Comparison of ENCODE assay signal across 12 cellular contexts in genomic region chr1:94385354-94385947, GRCh38. TPM values are rescaled to one million over a fixed set of nuclear protein-coding genes. Genes with fewer than 3 reads are reported as not detected.
A peak's percentile ranks its signal among the peaks of the same experiment; 100 is the strongest.
DNase-seq lines count a peak whose midpoint lies in the region; ATAC-seq and TF ChIP-seq lines count a peak whose summit lies in the region.
"Had no signal": no experiment of that assay in that cellular context is flagged by ENCODE, and none has a peak within 500 bp of the region (broad histone marks: within the 10 kb centered on the region; RNA-seq: fewer than 3 reads in every experiment).

No MANE protein-coding gene starts in this region.

- H3K9ac ChIP-seq in liver (ENCODE audit: low read depth in 1 of 2, low read length in 2 of 2): no peak overlapping the region

- H3K27me3 ChIP-seq in liver (ENCODE audit: control insufficient read depth in 4 of 4, insufficient read depth in 4 of 4, low read length in 3 of 4) (no peaks in the 10 kb centered on the region), stomach (no peaks in the 10 kb centered on the region)

- ATAC-seq in T-helper 17 cell: no peak
- ATAC-seq: stimulated activated effector memory CD8-positive, alpha-beta T cell treated with anti-CD3 and anti-CD28 coated beads, Interleukin-12 subunit alpha, Interleukin-12 subunit beta, amount 100 ng/mL, for 72 hours had no signal

- peak overlapping the region; percentile 75 for H3K4me3 Mint-ChIP-seq in T-helper 17 cell

- peak; percentile 73 for DNase-seq in activated CD8-positive, alpha-beta memory T cell treated with anti-CD3 and anti-CD28 coated beads, Interleukin-2, amount 50 U/mL, for 48 hours
- DNase-seq in activated CD8-positive, alpha-beta memory T cell treated with anti-CD3 and anti-CD28 coated beads, Interleukin-2, amount 50 U/mL, for 4 hours: no peak
- DNase-seq in T-helper 17 cell (no peak), stomach (no peak), kidney tubule cell (ENCODE audit: low spot score) (no peak), lower leg skin (ENCODE audit: low spot score in 2 of 2) (no peak), A172 (ENCODE audit: low spot score) (no peak)
- DNase-seq: dorsolateral prefrontal cortex, NCI-H2081 treated with DMSO at 0.1 percent for 48 hours had no signal

- H3K27ac ChIP-seq in liver (ENCODE audit: low read depth in 1 of 2, low read length in 2 of 2): peak overlapping the region; percentile 60 to 82
- peak overlapping the region; percentile 55 to 92 (median 81) for H3K27ac ChIP-seq in stomach
- H3K27ac ChIP-seq: dorsolateral prefrontal cortex had no signal

- H3K36me3 ChIP-seq in liver (ENCODE audit: control insufficient read depth in 4 of 4, insufficient read depth in 3 of 4, low read depth in 1 of 4, low read length in 3 of 4) (no peaks in the 10 kb centered on the region), stomach (no peaks in the 10 kb centered on the region)

- H3K9me3 ChIP-seq in T-helper 17 cell (ENCODE audit: control insufficient read depth, low read length, poor library complexity, severe bottlenecking): no peaks in the 10 kb centered on the region
- H3K9me3 ChIP-seq in liver (ENCODE audit: control insufficient read depth in 4 of 4, low read length in 3 of 4): no peaks in the 10 kb centered on the region
- peaks cover 0 to 6% (median 2%) of the 10 kb centered on the region in 4 donors for H3K9me3 ChIP-seq in stomach

- H3K4me1 ChIP-seq in liver (ENCODE audit: control insufficient read depth in 4 of 4, insufficient read depth in 4 of 4, low read length in 3 of 4) (peaks cover 10 to 38% (median 31%) of the 10 kb centered on the region in 4 donors), stomach (peaks cover 11 to 42% (median 22%) of the 10 kb centered on the region in 4 donors)

- H3K27ac Mint-ChIP-seq in T-helper 17 cell: peak overlapping the region; percentile 79
- H3K27ac Mint-ChIP-seq: stimulated activated effector memory CD8-positive, alpha-beta T cell treated with anti-CD3 and anti-CD28 coated beads, Interleukin-12 subunit alpha, Interleukin-12 subunit beta, amount 100 ng/mL, for 72 hours had no signal

- H3K4me3 ChIP-seq in liver (ENCODE audit: low read depth in 1 of 3, low read length in 3 of 3) (no peak overlapping the region), stomach (no peak overlapping the region), lower leg skin (ENCODE audit: low read depth, poor library complexity, severe bottlenecking) (no peak overlapping the region)
- H3K4me3 ChIP-seq: dorsolateral prefrontal cortex, smooth muscle cell had no signal

- no peak for TF ChIP-seq EP300 in stomach (IDR thresholded peaks at IDR 0.05)

- H3K4me1 Mint-ChIP-seq in T-helper 17 cell: peaks cover 14% of the 10 kb centered on the region

- TF ChIP-seq RAD21 in liver (IDR thresholded peaks at IDR 0.05): no peak

- no peaks in the 10 kb centered on the region for H3K36me3 Mint-ChIP-seq in T-helper 17 cell (ENCODE audit: low read depth)
- H3K36me3 Mint-ChIP-seq: stimulated activated effector memory CD8-positive, alpha-beta T cell treated with anti-CD3 and anti-CD28 coated beads, Interleukin-12 subunit alpha, Interleukin-12 subunit beta, amount 100 ng/mL, for 72 hours had no signal

- peaks cover 6% of the 10 kb centered on the region for H3K27me3 Mint-ChIP-seq in T-helper 17 cell

- 61% methylated on average over 2 of the region's 2 CpGs for WGBS in liver
- 37 to 86% (median 67%) methylated on average over 2 of the region's 2 CpGs for WGBS in stomach, 5 donors
- WGBS in lower leg skin, 2 donors: 44 to 88% methylated on average over 2 of the region's 2 CpGs

- intact Hi-C loops in stomach (cut with DNase I; ENCODE audit: low total_unique reads) (no loop called here), lower leg skin (cut with DNase I; ENCODE audit: low total_unique reads) (no loop called here)

- TF ChIP-seq POLR2A in stomach (IDR thresholded peaks at IDR 0.05): no peak
- no peak for TF ChIP-seq POLR2A in lower leg skin (IDR thresholded peaks at IDR 0.05)

- TF ChIP-seq CTCF in liver (IDR thresholded peaks at IDR 0.05; ENCODE audit: low read depth, low read length, missing input control) (no peak), stomach (IDR thresholded peaks at IDR 0.05) (no peak), lower leg skin (IDR thresholded peaks at IDR 0.05) (no peak)

TF ChIP-seq in liver, 16 proteins besides CTCF, POLR2A, EP300 and RAD21:
- TF ChIP-seq FOXA2 (IDR thresholded peaks at IDR 0.05) (no peak), NR2F2 (IDR thresholded peaks at IDR 0.05) (no peak), GABPA (IDR thresholded peaks at IDR 0.05 in 1 of 2, conservative IDR thresholded peaks at IDR 0.05 in 1 of 2) (no peak), YY1 (IDR thresholded peaks at IDR 0.05) (no peak), TAF1 (conservative IDR thresholded peaks at IDR 0.05) (no peak), FOXA1 (IDR thresholded peaks at IDR 0.05) (no peak), ATF3 (IDR thresholded peaks at IDR 0.05) (no peak), SP1 (IDR thresholded peaks at IDR 0.05) (no peak)
- TF ChIP-seq, protein P1, sequence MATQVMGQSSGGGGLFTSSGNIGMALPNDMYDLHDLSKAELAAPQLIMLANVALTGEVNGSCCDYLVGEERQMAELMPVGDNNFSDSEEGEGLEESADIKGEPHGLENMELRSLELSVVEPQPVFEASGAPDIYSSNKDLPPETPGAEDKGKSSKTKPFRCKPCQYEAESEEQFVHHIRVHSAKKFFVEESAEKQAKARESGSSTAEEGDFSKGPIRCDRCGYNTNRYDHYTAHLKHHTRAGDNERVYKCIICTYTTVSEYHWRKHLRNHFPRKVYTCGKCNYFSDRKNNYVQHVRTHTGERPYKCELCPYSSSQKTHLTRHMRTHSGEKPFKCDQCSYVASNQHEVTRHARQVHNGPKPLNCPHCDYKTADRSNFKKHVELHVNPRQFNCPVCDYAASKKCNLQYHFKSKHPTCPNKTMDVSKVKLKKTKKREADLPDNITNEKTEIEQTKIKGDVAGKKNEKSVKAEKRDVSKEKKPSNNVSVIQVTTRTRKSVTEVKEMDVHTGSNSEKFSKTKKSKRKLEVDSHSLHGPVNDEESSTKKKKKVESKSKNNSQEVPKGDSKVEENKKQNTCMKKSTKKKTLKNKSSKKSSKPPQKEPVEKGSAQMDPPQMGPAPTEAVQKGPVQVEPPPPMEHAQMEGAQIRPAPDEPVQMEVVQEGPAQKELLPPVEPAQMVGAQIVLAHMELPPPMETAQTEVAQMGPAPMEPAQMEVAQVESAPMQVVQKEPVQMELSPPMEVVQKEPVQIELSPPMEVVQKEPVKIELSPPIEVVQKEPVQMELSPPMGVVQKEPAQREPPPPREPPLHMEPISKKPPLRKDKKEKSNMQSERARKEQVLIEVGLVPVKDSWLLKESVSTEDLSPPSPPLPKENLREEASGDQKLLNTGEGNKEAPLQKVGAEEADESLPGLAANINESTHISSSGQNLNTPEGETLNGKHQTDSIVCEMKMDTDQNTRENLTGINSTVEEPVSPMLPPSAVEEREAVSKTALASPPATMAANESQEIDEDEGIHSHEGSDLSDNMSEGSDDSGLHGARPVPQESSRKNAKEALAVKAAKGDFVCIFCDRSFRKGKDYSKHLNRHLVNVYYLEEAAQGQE (IDR thresholded peaks at IDR 0.05): no peak
- TF ChIP-seq, protein P2, sequence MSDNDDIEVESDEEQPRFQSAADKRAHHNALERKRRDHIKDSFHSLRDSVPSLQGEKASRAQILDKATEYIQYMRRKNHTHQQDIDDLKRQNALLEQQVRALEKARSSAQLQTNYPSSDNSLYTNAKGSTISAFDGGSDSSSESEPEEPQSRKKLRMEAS (IDR thresholded peaks at IDR 0.05): no peak

RNA-seq across cellular contexts. Expression of gene ABCD3, which starts 32.7 kb away (rescaled TPM):
- 10 to 100 TPM; 17.1 to 18.1 TPM for total RNA-seq in T-helper 17 cell
- total RNA-seq in liver: 100 to 1,000 TPM in 1 of 2 donors, 10 to 100 TPM in 1; 71.6 to 133 TPM
- 10 to 100 TPM; 49.2 to 53.4 TPM for polyA plus RNA-seq in liver
- total RNA-seq in stomach: 100 to 1,000 TPM in 1 of 5 donors, 10 to 100 TPM in 3, 1 to 10 TPM in 1; 8.8 to 124 (median 34.8) TPM
- polyA plus RNA-seq in stomach: 10 to 100 TPM; 15.9 to 20.0 (median 16.9) TPM
- 10 to 100 TPM; 31.3 to 46.6 (median 41.8) TPM for total RNA-seq in lower leg skin
- total RNA-seq in A172 (2014; rRNA removed; shearing (Covaris generic)): 37.0 and 50.4 TPM in 2 replicates
